ENCODE assay signal across 8 cellular contexts in the genomic region with DNA sequence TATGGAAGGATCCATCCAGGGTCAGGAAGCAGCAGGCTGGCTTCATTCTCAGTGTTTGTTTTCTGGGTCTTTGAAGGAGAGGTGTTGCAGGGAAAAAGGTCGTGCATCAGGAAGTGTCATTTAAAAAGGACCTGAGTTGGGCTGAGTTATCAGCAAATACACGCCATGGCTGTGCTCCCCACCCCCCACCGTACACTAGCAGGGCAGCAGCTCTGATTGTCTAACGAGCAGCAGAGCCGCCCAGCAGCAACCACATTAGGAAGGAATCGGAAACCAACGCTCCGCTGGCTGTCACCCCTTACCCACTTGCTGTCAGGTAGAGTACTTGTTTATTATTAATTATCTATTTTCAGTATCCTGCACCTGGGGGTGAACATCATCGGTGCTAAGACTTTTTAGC.
DNase-seq lines count a peak whose midpoint lies in the region; ATAC-seq, FAIRE-seq and TF ChIP-seq lines count a peak whose summit lies in the region.

No MANE protein-coding gene starts in this region.

- H3K9me3 ChIP-seq in K562 (replicated peaks; ENCODE audit: control insufficient read depth, insufficient read depth, low read depth, low read length), result no peaks in the 10 kb centered on the region
- H3K9me3 ChIP-seq in neuron (ENCODE audit: low read length), result no peaks in the 10 kb centered on the region
- no peaks in the 10 kb centered on the region for H3K9me3 ChIP-seq in colonic mucosa

- peaks cover 6% of the 10 kb centered on the region; the same call in 2 of the 3 replicates for H3K79me2 ChIP-seq in K562 (ENCODE audit: control insufficient read depth, insufficient read depth, low read length)

- H3K27ac Mint-ChIP-seq in IgD-negative memory B cell, result peak overlapping the region in 2 of 3 donors; percentile 16 to 24

- POLR2A ChIA-PET in K562 (lab: Yijun Ruan, JAX), result interaction anchor here (0.6 to 1.6 kb wide), 4 partner anchors 99 to 293 kb away, joined by 3 to 11 read pairs (median 4); a partner anchor contains a TSS

- H3K27ac ChIP-seq in K562 (ENCODE audit: extremely low read depth, low read depth, low read length), result no peak overlapping the region; the same call in 2 of the 3 replicates
- H3K27ac ChIP-seq in colonic mucosa, result no peak overlapping the region

- H3K9me1 ChIP-seq in K562 (ENCODE audit: control insufficient read depth, insufficient read depth, low read length), result no peaks in the 10 kb centered on the region

- WGBS in K562 (ENCODE audit: insufficient coverage, low coverage, missing lambda C conversion rate), result 2% methylated on average over 9 of the region's 9 CpGs

- H3K4me2 ChIP-seq in K562 (ENCODE audit: insufficient read depth, low read length), result peak overlapping the region; percentile 73

- no peak for TF ChIP-seq EP300 in K562 (IDR thresholded peaks at IDR 0.05; ENCODE audit: low read length)

- no peaks in the 10 kb centered on the region for H3K36me3 Mint-ChIP-seq in IgD-negative memory B cell

- H3K4me1 Mint-ChIP-seq in IgD-negative memory B cell, result peaks cover 44 to 46% (median 45%) of the 10 kb centered on the region in 3 donors

- CTCF ChIA-PET in K562 (lab: Yijun Ruan, JAX; ENCODE audit: low intra/inter-chr PET ratio), result interaction anchor here (1.7 kb wide), 1 partner anchor 166 kb away, joined by 6 read pairs; no protein-coding TSS in a partner anchor

- intact Hi-C loops in K562 (cut with micrococcal nuclease), result loop anchor here (5.0 to 10.0 kb wide), 4 partner anchors 99 to 509 kb away; no protein-coding TSS in a partner anchor
- intact Hi-C loops in colonic mucosa (cut with DNase I), result loop anchor here (5.0 kb wide), 1 partner anchor 164 kb away; a partner anchor contains a TSS

- H3K9me3 Mint-ChIP-seq in IgD-negative memory B cell, result peaks cover 0 to 2% (median 0%) of the 10 kb centered on the region in 3 donors

- FAIRE-seq in K562 (lab: Jason Lieb, UNC), result peak; percentile 72
- FAIRE-seq in GM19239 (lab: Jason Lieb, UNC), result no peak

- peak overlapping the region; percentile 37 to 87; a peak in 2 of 4 replicates for H3K9ac ChIP-seq in K562 (ENCODE audit: insufficient read depth in 1 of 2, low read depth in 2 of 2, low read length in 2 of 2)
- no peak overlapping the region for H3K9ac ChIP-seq in colonic mucosa (ENCODE audit: low read depth in 2 of 2, low read length in 2 of 2)

- H4K20me1 ChIP-seq in K562 (replicated peaks; ENCODE audit: control insufficient read depth, insufficient read depth, low read length), result no peaks in the 10 kb centered on the region

- TF ChIP-seq CTCF in K562 (IDR thresholded peaks at IDR 0.05 in 2 of 3, conservative IDR thresholded peaks at IDR 0.05 in 1 of 3; ENCODE audit: insufficient read depth in 2 of 3, low read depth in 1 of 3, low read length in 3 of 3), result no peak
- TF ChIP-seq CTCF in colonic mucosa (IDR thresholded peaks at IDR 0.05), result no peak

- in situ Hi-C loops in K562 (cut with MboI), result loop anchor here (5.0 kb wide), 2 partner anchors 159 to 504 kb away; no protein-coding TSS in a partner anchor

- no peaks in the 10 kb centered on the region for H3K27me3 Mint-ChIP-seq in IgD-negative memory B cell

- BruUV-seq in K562 (replicated peaks; lab: Mats Ljungman, UMichigan), result no TSS peak

- peak; percentile 34 to 79 (median 56) for DNase-seq in K562 (ENCODE audit: extremely low read depth in 1 of 4, low spot score in 3 of 4)
- DNase-seq in stimulated activated CD4-positive, alpha-beta T cell treated with anti-CD3 and anti-CD28 coated beads, Interleukin-12 subunit alpha, Interleukin-12 subunit beta, amount 100 ng/mL, for 4 hours, result no peak
- no peak for DNase-seq in colonic mucosa
- no peak for DNase-seq in GM19239 (ENCODE audit: insufficient read length, low spot score)

- H3K4me1 ChIP-seq in K562 (replicated peaks in 1 of 2; ENCODE audit: control insufficient read depth in 2 of 2, insufficient read depth in 2 of 2, low read length in 2 of 2) (peaks cover 15 to 51% of the 10 kb centered on the region in 2 experiments), neuron (ENCODE audit: insufficient read depth, low read length) (peaks cover 21% of the 10 kb centered on the region), colonic mucosa (peaks cover 7% of the 10 kb centered on the region)

- peak overlapping the region; percentile 27 for H3K4me3 ChIP-seq in K562
- H3K4me3 ChIP-seq in neuron (ENCODE audit: low read length), result peak overlapping the region; percentile 9
- no peak overlapping the region for H3K4me3 ChIP-seq in colonic mucosa

- TF ChIP-seq POLR2A in K562 (conservative IDR thresholded peaks at IDR 0.05), result no peak

- no peak for TF ChIP-seq RAD21 in K562 (CRISPR knock-in tag; conservative IDR thresholded peaks at IDR 0.05 in 1 of 2, IDR thresholded peaks at IDR 0.05 in 1 of 2)

- H3K36me3 ChIP-seq in K562 (ENCODE audit: control insufficient read depth, insufficient read depth, low read length) (no peaks in the 10 kb centered on the region), neuron (ENCODE audit: insufficient read depth, low read length) (no peaks in the 10 kb centered on the region), colonic mucosa (no peaks in the 10 kb centered on the region)

- H2AFZ ChIP-seq in K562 (ENCODE audit: low read depth, low read length) (peak overlapping the region; percentile 70), neuron (ENCODE audit: low read depth, low read length) (peak overlapping the region; percentile 8)

- H3K27me3 ChIP-seq in K562 (ENCODE audit: control insufficient read depth in 2 of 2, insufficient read depth in 2 of 2, low read length in 2 of 2), result no peaks in the 10 kb centered on the region
- H3K27me3 ChIP-seq in neuron (ENCODE audit: insufficient read depth, low read length), result no peaks in the 10 kb centered on the region
- no peaks in the 10 kb centered on the region for H3K27me3 ChIP-seq in colonic mucosa

- peak; percentile 31 for ATAC-seq in GM19043 (IDR thresholded peaks at IDR 0.05; ENCODE audit: low read depth, unreplicated experiment)
- ATAC-seq in K562, result peak; percentile 76
- no peak for ATAC-seq in activated CD4-positive, CD25-positive, alpha-beta regulatory T cell treated with anti-CD3 and anti-CD28 coated beads, Interleukin-2, amount 50 U/mL, for 24 hours

- peak overlapping the region; percentile 38 to 78 (median 54) for H3K4me3 Mint-ChIP-seq in IgD-negative memory B cell

TF ChIP-seq in K562, 482 proteins besides CTCF, POLR2A, EP300 and RAD21 (continues in another document):
- TF ChIP-seq ZNF239 (CRISPR knock-in tag; IDR thresholded peaks at IDR 0.05) (peak; percentile 42), FOXJ2 (tag; IDR thresholded peaks at IDR 0.05) (no peak), ZNF263 (CRISPR knock-in tag; IDR thresholded peaks at IDR 0.05; ENCODE audit: borderline replicate concordance) (peak; percentile 7; the same call in 1 of the 2 replicates), KDM1A (IDR thresholded peaks at IDR 0.05) (peak in 1 of 2 experiments; percentile 50; a peak in 1 of 4 replicates), CBFA2T3 (IDR thresholded peaks at IDR 0.05) (peak; percentile 40; the same call in 1 of the 2 replicates), JUND (IDR thresholded peaks at IDR 0.05; ENCODE audit: borderline replicate concordance, low read depth, low read length) (peak; percentile 46; the same call in 1 of the 2 replicates), JUND (tag; IDR thresholded peaks at IDR 0.05; ENCODE audit: borderline replicate concordance, low read depth, low read length) (no peak; the same call in 2 of the 3 replicates), SOX6 (IDR thresholded peaks at IDR 0.05) (peak; percentile 24; the same call in 1 of the 2 replicates), NCOR1 (IDR thresholded peaks at IDR 0.05) (0 out of 2 replicates have a peak, but pooled peaks have one; percentile 9), BMI1 (IDR thresholded peaks at IDR 0.05; ENCODE audit: low read length) (no peak)
- TF ChIP-seq, protein P1, sequence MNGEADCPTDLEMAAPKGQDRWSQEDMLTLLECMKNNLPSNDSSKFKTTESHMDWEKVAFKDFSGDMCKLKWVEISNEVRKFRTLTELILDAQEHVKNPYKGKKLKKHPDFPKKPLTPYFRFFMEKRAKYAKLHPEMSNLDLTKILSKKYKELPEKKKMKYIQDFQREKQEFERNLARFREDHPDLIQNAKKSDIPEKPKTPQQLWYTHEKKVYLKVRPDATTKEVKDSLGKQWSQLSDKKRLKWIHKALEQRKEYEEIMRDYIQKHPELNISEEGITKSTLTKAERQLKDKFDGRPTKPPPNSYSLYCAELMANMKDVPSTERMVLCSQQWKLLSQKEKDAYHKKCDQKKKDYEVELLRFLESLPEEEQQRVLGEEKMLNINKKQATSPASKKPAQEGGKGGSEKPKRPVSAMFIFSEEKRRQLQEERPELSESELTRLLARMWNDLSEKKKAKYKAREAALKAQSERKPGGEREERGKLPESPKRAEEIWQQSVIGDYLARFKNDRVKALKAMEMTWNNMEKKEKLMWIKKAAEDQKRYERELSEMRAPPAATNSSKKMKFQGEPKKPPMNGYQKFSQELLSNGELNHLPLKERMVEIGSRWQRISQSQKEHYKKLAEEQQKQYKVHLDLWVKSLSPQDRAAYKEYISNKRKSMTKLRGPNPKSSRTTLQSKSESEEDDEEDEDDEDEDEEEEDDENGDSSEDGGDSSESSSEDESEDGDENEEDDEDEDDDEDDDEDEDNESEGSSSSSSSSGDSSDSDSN (IDR thresholded peaks at IDR 0.05; ENCODE audit: borderline replicate concordance in 1 of 2, low read depth in 2 of 2, low read length in 2 of 2), result no peak
- TF ChIP-seq, protein P2, sequence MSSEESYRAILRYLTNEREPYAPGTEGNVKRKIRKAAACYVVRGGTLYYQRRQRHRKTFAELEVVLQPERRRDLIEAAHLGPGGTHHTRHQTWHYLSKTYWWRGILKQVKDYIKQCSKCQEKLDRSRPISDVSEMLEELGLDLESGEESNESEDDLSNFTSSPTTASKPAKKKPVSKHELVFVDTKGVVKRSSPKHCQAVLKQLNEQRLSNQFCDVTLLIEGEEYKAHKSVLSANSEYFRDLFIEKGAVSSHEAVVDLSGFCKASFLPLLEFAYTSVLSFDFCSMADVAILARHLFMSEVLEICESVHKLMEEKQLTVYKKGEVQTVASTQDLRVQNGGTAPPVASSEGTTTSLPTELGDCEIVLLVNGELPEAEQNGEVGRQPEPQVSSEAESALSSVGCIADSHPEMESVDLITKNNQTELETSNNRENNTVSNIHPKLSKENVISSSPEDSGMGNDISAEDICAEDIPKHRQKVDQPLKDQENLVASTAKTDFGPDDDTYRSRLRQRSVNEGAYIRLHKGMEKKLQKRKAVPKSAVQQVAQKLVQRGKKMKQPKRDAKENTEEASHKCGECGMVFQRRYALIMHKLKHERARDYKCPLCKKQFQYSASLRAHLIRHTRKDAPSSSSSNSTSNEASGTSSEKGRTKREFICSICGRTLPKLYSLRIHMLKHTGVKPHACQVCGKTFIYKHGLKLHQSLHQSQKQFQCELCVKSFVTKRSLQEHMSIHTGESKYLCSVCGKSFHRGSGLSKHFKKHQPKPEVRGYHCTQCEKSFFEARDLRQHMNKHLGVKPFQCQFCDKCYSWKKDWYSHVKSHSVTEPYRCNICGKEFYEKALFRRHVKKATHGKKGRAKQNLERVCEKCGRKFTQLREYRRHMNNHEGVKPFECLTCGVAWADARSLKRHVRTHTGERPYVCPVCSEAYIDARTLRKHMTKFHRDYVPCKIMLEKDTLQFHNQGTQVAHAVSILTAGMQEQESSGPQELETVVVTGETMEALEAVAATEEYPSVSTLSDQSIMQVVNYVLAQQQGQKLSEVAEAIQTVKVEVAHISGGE (CRISPR knock-in tag; IDR thresholded peaks at IDR 0.05), result peak in 1 of 3 experiments; percentile 55; a peak in 2 of 6 replicates

Comparison
In these comparisons a context has a peak if more than half of its experiments do, and no peak if none do; other contexts are left out.
1. ATAC-seq: peak in GM19043 (single experiment) and K562 (single experiment); none in activated CD4-positive, CD25-positive, alpha-beta regulatory T cell treated with anti-CD3 and anti-CD28 coated beads, Interleukin-2, amount 50 U/mL, for 24 hours (0 of 2).
2. DNase-seq: peak in K562 (4 of 4); none in stimulated activated CD4-positive, alpha-beta T cell treated with anti-CD3 and anti-CD28 coated beads, Interleukin-12 subunit alpha, Interleukin-12 subunit beta, amount 100 ng/mL, for 4 hours (single experiment), colonic mucosa (single experiment) and GM19239 (single experiment).
3. H3K9ac ChIP-seq: peak in K562 (2 of 2); none in colonic mucosa (0 of 2).